1 cellular context compared by ENCODE assay signal in genomic region chr6:42563697-42564495, GRCh38.
TF ChIP-seq lines count a peak whose summit lies in the region.

Gene UBR2 (plus strand): TSS chr6:42564029. CDS start chr6:42564320, 291 bp downstream.

TF ChIP-seq in liver, 16 proteins besides CTCF, POLR2A, EP300 and RAD21 (continued from another document):
- TF ChIP-seq REST (IDR thresholded peaks at IDR 0.05): peak; percentile 96
